In genomic region chr6:161273752-161274487, GRCh38 we compare ENCODE assay signal across 8 cellular contexts. TPM values are rescaled to one million over a fixed set of nuclear protein-coding genes. Genes with fewer than 3 reads are reported as not detected.
A peak's percentile ranks its signal among the peaks of the same experiment; 100 is the strongest.
DNase-seq lines count a peak whose midpoint lies in the region; ATAC-seq and TF ChIP-seq lines count a peak whose summit lies in the region.

Gene AGPAT4 (minus strand): TSS chr6:161274061. CDS start chr6:161232213, 41,848 bp downstream.

- intact Hi-C loops in T-helper 2 cell treated with Interferon-gamma antibody and Interleukin-4, amounts not matched to agents 100 ng/mL and 5 ng/mL, for 36 hours (cut with micrococcal nuclease), result loop anchor here (1.0 to 5.0 kb wide), 5 partner anchors 48 to 1487 kb away; partner anchors contain the start of gene TCP1

- ATAC-seq in GM18505 (IDR thresholded peaks at IDR 0.05; ENCODE audit: unreplicated experiment), result peak; percentile 97
- ATAC-seq in HG02884 (IDR thresholded peaks at IDR 0.05; ENCODE audit: unreplicated experiment), result peak; percentile 99

- DNase-seq in NCI-H1694 treated with DMSO at 0.1 percent for 48 hours (lab: John Stamatoyannopoulos, UW) (peak; percentile 53), astrocyte of the hippocampus (ENCODE audit: low read depth, low spot score) (peak; percentile 96), hippocampal formation (lab: John Stamatoyannopoulos, UW) (peak; percentile 65 to 90), retina (peak; percentile 93), COLO668 (lab: John Stamatoyannopoulos, UW; ENCODE audit: unreplicated experiment) (no peak)

- TF ChIP-seq POLR2A in GM18505 (IDR thresholded peaks at IDR 0.05; ENCODE audit: borderline replicate concordance, extremely low read depth, insufficient read depth, insufficient read length), result peak; percentile 64

RNA-seq across cellular contexts. Expression of gene AGPAT4, which starts in this region (rescaled TPM):
- total RNA-seq in T-helper 2 cell treated with Interferon-gamma antibody and Interleukin-4, amounts not matched to agents 100 ng/mL and 5 ng/mL, for 36 hours, result 12.5 and 13.5 TPM in 2 replicates
